Comparison of ENCODE assay signal across 35 cellular contexts in genomic region chr7:151650161-151650560, GRCh38.
DNase-seq lines count a peak whose midpoint lies in the region; ATAC-seq and TF ChIP-seq lines count a peak whose summit lies in the region.
"Had no signal": no experiment of that assay in that cellular context is flagged by ENCODE, and none has a peak within 500 bp of the region (broad histone marks: within the 10 kb centered on the region; RNA-seq: fewer than 3 reads in every experiment).

No MANE protein-coding gene starts in this region.

- H3K4me1 ChIP-seq in mammary epithelial cell (ENCODE audit: insufficient read depth, low read length) (peaks cover 14% of the 10 kb centered on the region), RWPE2 (ENCODE audit: insufficient read depth, poor library complexity, severe bottlenecking) (peaks cover 11% of the 10 kb centered on the region), gastroesophageal sphincter (peaks cover 5 to 23% (median 10%) of the 10 kb centered on the region in 3 donors), urinary bladder (ENCODE audit: insufficient read depth) (no peaks in the 10 kb centered on the region)
- H3K4me1 ChIP-seq: colonic mucosa had no signal

- in situ Hi-C loops in mammary epithelial cell (cut with MboI; ENCODE audit: low sequenced_read_pairs in 2 of 2), result no loop called here

- no peak overlapping the region for H3K9ac ChIP-seq in mammary epithelial cell (ENCODE audit: insufficient read depth, low read length)

- POLR2A ChIA-PET in MCF 10A (lab: Yijun Ruan, JAX), result interaction anchor here (0.6 to 4.7 kb wide), 12 partner anchors 8 to 493 kb away, joined by 3 to 48 read pairs (median 9); no protein-coding TSS in a partner anchor

- no peak for DNase-seq in MCF 10A (ENCODE audit: unreplicated experiment)
- DNase-seq in mammary epithelial cell, result no peak
- DNase-seq in RWPE2 (ENCODE audit: low spot score), result no peak
- no peak for DNase-seq in WERI-Rb-1
- no peak for DNase-seq in H4 (ENCODE audit: low spot score)
- no peak for DNase-seq in COLO668 (lab: John Stamatoyannopoulos, UW; ENCODE audit: unreplicated experiment)
- DNase-seq: activated CD4-positive, alpha-beta memory T cell treated with anti-CD3 and anti-CD28 coated beads for 36 hours; activated CD8-positive, alpha-beta memory T cell treated with anti-CD3 and anti-CD28 coated beads, Interleukin-2, amount 50 U/mL, for 4 hours; activated naive CD4-positive, alpha-beta T cell treated with anti-CD3 and anti-CD28 coated beads, Interleukin-2, amount 50 U/mL, for 16 hours; anterior cingulate cortex; CD8-positive, alpha-beta T cell; colonic mucosa; DMS 273 treated with DMSO at 0.1 percent for 48 hours; effector memory CD4-positive, alpha-beta T cell; EL; erythroblast; hippocampal formation; immature natural killer cell; naive thymus-derived CD4-positive, alpha-beta T cell; NCI-H146; NCI-H2171; NCI-H510A treated with DMSO at 0.1 percent for 48 hours; NK-92 treated with Interleukin-12 subunit alpha and Interleukin-12 subunit beta, amount 100 ng/mL, for 24 hours; nucleus accumbens; spleen; substantia nigra; T-cell; upper lobe of right lung had no signal

- BruUV-seq in MCF 10A (replicated peaks; lab: Mats Ljungman, UMichigan) (no TSS peak), mammary epithelial cell (replicated peaks; lab: Mats Ljungman, UMichigan) (no TSS peak)

- no peak for TF ChIP-seq POLR2A in gastroesophageal sphincter (IDR thresholded peaks at IDR 0.05)

- H3K9me3 Mint-ChIP-seq in MCF 10A (ENCODE audit: unreplicated experiment), result no peaks in the 10 kb centered on the region
- H3K9me3 Mint-ChIP-seq: activated CD4-positive, alpha-beta memory T cell treated with anti-CD3 and anti-CD28 coated beads for 36 hours; CD8-positive, alpha-beta T cell; immature natural killer cell had no signal

- H3K27ac ChIP-seq in mammary epithelial cell (ENCODE audit: insufficient read depth, low read depth, low read length), result no peak overlapping the region
- peak overlapping the region; percentile 55 for H3K27ac ChIP-seq in RWPE2 (ENCODE audit: poor library complexity, severe bottlenecking)
- peak overlapping the region in 3 of 4 donors; percentile 21 to 63 (median 30) for H3K27ac ChIP-seq in gastroesophageal sphincter
- peak overlapping the region; percentile 60 for H3K27ac ChIP-seq in urinary bladder (ENCODE audit: low read depth)
- H3K27ac ChIP-seq in WERI-Rb-1, result no peak overlapping the region
- H3K27ac ChIP-seq: 22Rv1, cardiac muscle cell, colonic mucosa, upper lobe of right lung had no signal

- H4K20me1 ChIP-seq in mammary epithelial cell (ENCODE audit: insufficient read depth, low read length), result no peaks in the 10 kb centered on the region

- H3K4me1 Mint-ChIP-seq in MCF 10A (ENCODE audit: insufficient read depth, unreplicated experiment), result peaks cover 22% of the 10 kb centered on the region
- H3K4me1 Mint-ChIP-seq: immature natural killer cell, mesothelial cell of epicardium had no signal

- H3K27me3 ChIP-seq in mammary epithelial cell (ENCODE audit: insufficient read depth, low read length), result no peaks in the 10 kb centered on the region
- no peaks in the 10 kb centered on the region for H3K27me3 ChIP-seq in RWPE2 (ENCODE audit: insufficient read depth, poor library complexity, severe bottlenecking)
- no peaks in the 10 kb centered on the region for H3K27me3 ChIP-seq in gastroesophageal sphincter
- no peaks in the 10 kb centered on the region for H3K27me3 ChIP-seq in WERI-Rb-1 (ENCODE audit: insufficient read depth, low read depth, severe bottlenecking)
- H3K27me3 ChIP-seq: cardiac muscle cell, colonic mucosa, spleen, upper lobe of right lung had no signal

- H3K36me3 ChIP-seq in mammary epithelial cell (ENCODE audit: insufficient read depth, low read length), result no peaks in the 10 kb centered on the region
- H3K36me3 ChIP-seq in RWPE2 (ENCODE audit: low read depth), result no peaks in the 10 kb centered on the region
- H3K36me3 ChIP-seq in gastroesophageal sphincter, result no peaks in the 10 kb centered on the region
- no peaks in the 10 kb centered on the region for H3K36me3 ChIP-seq in urinary bladder (ENCODE audit: insufficient read depth)
- no peaks in the 10 kb centered on the region for H3K36me3 ChIP-seq in WERI-Rb-1
- H3K36me3 ChIP-seq: cardiac muscle cell, colonic mucosa, upper lobe of right lung had no signal

- no peak overlapping the region for H3K4me2 ChIP-seq in mammary epithelial cell (ENCODE audit: insufficient read depth, low read depth, low read length)

- H3K4me3 Mint-ChIP-seq in MCF 10A (ENCODE audit: unreplicated experiment), result no peak overlapping the region
- H3K4me3 Mint-ChIP-seq: activated CD4-positive, alpha-beta memory T cell treated with anti-CD3 and anti-CD28 coated beads for 36 hours; CD8-positive, alpha-beta T cell; immature natural killer cell; mesothelial cell of epicardium; naive thymus-derived CD4-positive, alpha-beta T cell; T-cell had no signal

- no peak overlapping the region for H3K4me3 ChIP-seq in mammary epithelial cell (replicated peaks in 1 of 3; ENCODE audit: insufficient read depth in 1 of 3, low read depth in 2 of 3, low read length in 3 of 3)
- H3K4me3 ChIP-seq in RWPE2 (ENCODE audit: severe bottlenecking), result no peak overlapping the region
- no peak overlapping the region for H3K4me3 ChIP-seq in gastroesophageal sphincter
- H3K4me3 ChIP-seq in urinary bladder (ENCODE audit: low read depth, low read length), result no peak overlapping the region
- no peak overlapping the region for H3K4me3 ChIP-seq in WERI-Rb-1 (ENCODE audit: low read depth, low read length)
- H3K4me3 ChIP-seq: cardiac muscle cell, colonic mucosa, GM12878, spleen, upper lobe of right lung had no signal

- H3K36me3 Mint-ChIP-seq in MCF 10A (ENCODE audit: insufficient read depth, unreplicated experiment), result no peaks in the 10 kb centered on the region
- H3K36me3 Mint-ChIP-seq: activated CD4-positive, alpha-beta memory T cell treated with anti-CD3 and anti-CD28 coated beads for 36 hours had no signal

- no peak overlapping the region for H2AFZ ChIP-seq in mammary epithelial cell (ENCODE audit: low read depth, low read length)

- H3K27ac Mint-ChIP-seq in MCF 10A (ENCODE audit: low read depth, unreplicated experiment), result peak overlapping the region; percentile 90
- H3K27ac Mint-ChIP-seq: activated CD4-positive, alpha-beta memory T cell treated with anti-CD3 and anti-CD28 coated beads for 36 hours; CD8-positive, alpha-beta T cell; immature natural killer cell; mesothelial cell of epicardium; naive thymus-derived CD4-positive, alpha-beta T cell; T-cell had no signal

- TF ChIP-seq EP300 in gastroesophageal sphincter (IDR thresholded peaks at IDR 0.05), result no peak

- dilution Hi-C loops in mammary epithelial cell (cut with HindIII; ENCODE audit: low sequenced_read_pairs), result no loop called here

- peaks cover 3% of the 10 kb centered on the region for H3K9me3 ChIP-seq in mammary epithelial cell (replicated peaks; ENCODE audit: insufficient read depth, low read length)
- H3K9me3 ChIP-seq in RWPE2 (ENCODE audit: severe bottlenecking), result peaks cover 3% of the 10 kb centered on the region
- H3K9me3 ChIP-seq in gastroesophageal sphincter, result no peaks in the 10 kb centered on the region
- H3K9me3 ChIP-seq in WERI-Rb-1 (ENCODE audit: severe bottlenecking), result no peaks in the 10 kb centered on the region
- H3K9me3 ChIP-seq: colonic mucosa, upper lobe of right lung had no signal

- intact Hi-C loops in MCF 10A (cut with micrococcal nuclease) (no loop called here), mammary epithelial cell (cut with micrococcal nuclease) (loop anchor here (2.0 kb wide), 1 partner anchor 47 kb away; no protein-coding TSS in a partner anchor)

- CTCF ChIA-PET in MCF 10A (lab: Yijun Ruan, JAX) (interaction anchor here (0.9 to 3.1 kb wide), 5 partner anchors 7 to 104 kb away, joined by 3 to 24 read pairs (median 4); no protein-coding TSS in a partner anchor), mammary epithelial cell (lab: Charles Lee; ENCODE audit: low non-redundant PET) (interaction anchor here (0.8 kb wide), 1 partner anchor 46 kb away, joined by 6 read pairs; no protein-coding TSS in a partner anchor)

- no peak for ATAC-seq in RWPE2 (ENCODE audit: low read depth)
- ATAC-seq in gastroesophageal sphincter, result no peak
- ATAC-seq: activated CD4-positive, CD25-positive, alpha-beta regulatory T cell treated with anti-CD3 and anti-CD28 coated beads, Interleukin-2, amount 50 U/mL, for 24 hours; CD8-positive, alpha-beta T cell; GM12878; naive thymus-derived CD4-positive, alpha-beta T cell; T-cell; upper lobe of right lung had no signal

- 98% methylated on average over 4 of the region's 4 CpGs for WGBS in mammary epithelial cell (ENCODE audit: low coverage, missing lambda C conversion rate)
- WGBS in gastroesophageal sphincter (ENCODE audit: low coverage in 1 of 2), 2 donors, result 98 to 100% methylated on average over 2 to 4 of the region's 4 CpGs
- 99% methylated on average over 4 of the region's 4 CpGs for WGBS in urinary bladder

- H3K27me3 Mint-ChIP-seq in MCF 10A (ENCODE audit: insufficient read depth, unreplicated experiment), result no peaks in the 10 kb centered on the region
- H3K27me3 Mint-ChIP-seq: activated CD4-positive, alpha-beta memory T cell treated with anti-CD3 and anti-CD28 coated beads for 36 hours; naive thymus-derived CD4-positive, alpha-beta T cell; T-cell had no signal

- no peaks in the 10 kb centered on the region for H3K79me2 ChIP-seq in mammary epithelial cell (ENCODE audit: insufficient read depth, low read length)

- TF ChIP-seq CTCF in MCF 10A (IDR thresholded peaks at IDR 0.05; ENCODE audit: unreplicated experiment), result no peak
- TF ChIP-seq CTCF in mammary epithelial cell (conservative IDR thresholded peaks at IDR 0.05 in 1 of 2, IDR thresholded peaks at IDR 0.05 in 1 of 2; ENCODE audit: extremely low read depth in 1 of 2, insufficient read depth in 1 of 2, low read depth in 1 of 2, low read length in 2 of 2), result no peak
- no peak for TF ChIP-seq CTCF in RWPE2 (IDR thresholded peaks at IDR 0.05; ENCODE audit: poor library complexity, severe bottlenecking)
- no peak for TF ChIP-seq CTCF in gastroesophageal sphincter (IDR thresholded peaks at IDR 0.05)
- no peak for TF ChIP-seq CTCF in WERI-Rb-1 (IDR thresholded peaks at IDR 0.05; ENCODE audit: low read depth, low read length)

Comparison
In these comparisons a context has a peak if more than half of its experiments do, and no peak if none do; other contexts are left out.
1. H3K27ac ChIP-seq: peak in RWPE2 (single experiment), gastroesophageal sphincter (3 of 4) and urinary bladder (single experiment); none in mammary epithelial cell (single experiment) and WERI-Rb-1 (single experiment).